23 cellular contexts compared by ENCODE assay signal in genomic region chr19:30755581-30755980, GRCh38.
"Had no signal": no experiment of that assay in that cellular context is flagged by ENCODE, and none has a peak within 500 bp of the region (broad histone marks: within the 10 kb centered on the region; RNA-seq: fewer than 3 reads in every experiment).

No MANE protein-coding gene starts in this region.

- H3K4me2 ChIP-seq: KMS-11, SK-N-SH had no signal

- H3K9me3 ChIP-seq: SK-N-SH had no signal

- H3K4me3 ChIP-seq: K562 had no signal

- H3K36me3 Mint-ChIP-seq: IgD-negative memory B cell had no signal

- DNase-seq: Kasumi-1, NCI-H1092, NCI-H1105 treated with DMSO at 0.1 percent for 48 hours, NCI-H1436, NCI-H187, NCI-H2029, NCI-H2081 treated with DMSO at 0.1 percent for 48 hours, NCI-H2171, NCI-H226, NCI-H446, NCI-H510A, NCI-H524 treated with DMSO at 0.1 percent for 48 hours, NCI-H69, NCI-H774, SHP77, SK-N-SH, SW 1271 had no signal

- H3K9ac ChIP-seq: KMS-11, SK-N-SH had no signal

- FAIRE-seq: HepG2, K562, RCC 7860 had no signal

- H3K4me1 Mint-ChIP-seq: IgD-negative memory B cell had no signal

- H3K27ac ChIP-seq: KMS-11, RWPE1 had no signal

- H3K27ac Mint-ChIP-seq: IgD-negative memory B cell had no signal

- H3K4me3 Mint-ChIP-seq: IgD-negative memory B cell had no signal

- H3K27me3 Mint-ChIP-seq: IgD-negative memory B cell had no signal
